ENCODE assay signal across 33 cellular contexts in the genomic region with DNA sequence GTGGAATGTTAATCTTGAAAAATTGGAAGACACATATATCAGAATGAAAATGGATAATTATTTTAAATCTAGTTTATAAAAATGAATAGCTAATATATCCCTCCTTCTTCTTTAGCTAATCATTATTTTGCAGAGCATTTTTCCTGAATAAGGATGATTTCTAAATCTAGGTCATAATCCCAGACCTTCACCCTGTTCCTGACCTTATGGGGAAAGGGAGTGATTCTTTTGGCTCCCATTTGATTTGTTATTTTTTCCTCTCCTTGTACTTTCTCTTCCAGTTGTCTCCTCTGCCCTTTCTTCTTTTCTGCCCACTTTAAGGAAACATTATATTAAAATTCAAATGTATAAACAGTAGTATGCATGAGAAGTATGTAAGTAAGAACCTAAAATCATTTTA.
"Had no signal": no experiment of that assay in that cellular context is flagged by ENCODE, and none has a peak within 500 bp of the region (broad histone marks: within the 10 kb centered on the region; RNA-seq: fewer than 3 reads in every experiment).

No MANE protein-coding gene starts in this region.

- H3K36me3 ChIP-seq: adrenal gland, brain microvascular endothelial cell, breast epithelium had no signal

- H3K27ac ChIP-seq: body of pancreas, brain microvascular endothelial cell, breast epithelium, VCaP had no signal

- H3K4me1 ChIP-seq: body of pancreas, breast epithelium had no signal

- H3K9me3 ChIP-seq: adrenal gland, body of pancreas, breast epithelium had no signal

- FAIRE-seq: TTC549 had no signal

- H3K4me3 ChIP-seq: adrenal gland, body of pancreas, breast epithelium had no signal

- H3K27me3 ChIP-seq: adrenal gland, body of pancreas, brain microvascular endothelial cell, breast epithelium had no signal

- ATAC-seq: activated CD8-positive, alpha-beta T cell treated with anti-CD3 and anti-CD28 coated beads for 36 hours; activated naive CD4-positive, alpha-beta T cell treated with anti-CD3 and anti-CD28 coated beads, Interleukin-2, amount 50 U/mL, for 72 hours; activated T-cell treated with anti-CD3 and anti-CD28 coated beads, Interleukin-2, amount 50 U/mL, for 4 hours; activated T-cell treated with anti-CD3 and anti-CD28 coated beads, Interleukin-2, amount 50 U/mL, for 72 hours; activated T-helper 17 cell treated with anti-CD3 and anti-CD28 coated beads, Interleukin-2, amount 50 U/mL, for 72 hours; body of pancreas; T-cell; T-helper 17 cell had no signal

- DNase-seq: activated B cell treated with CpG ODN at 0.5 μM for 24 hours; activated CD4-positive, alpha-beta memory T cell treated with anti-CD3 and anti-CD28 coated beads for 36 hours; activated CD4-positive, alpha-beta T cell treated with anti-CD3 and anti-CD28 coated beads for 4 hours; activated CD4-positive, alpha-beta T cell treated with anti-CD3 and anti-CD28 coated beads, Interleukin-2, amount 10 ng/mL, durations not matched to agents 24 days and 14 days; activated CD4-positive, alpha-beta T cell treated with anti-CD3 and anti-CD28 coated beads, Interleukin-2, amount 50 U/mL, for 1 hour; activated CD4-positive, alpha-beta T cell treated with anti-CD3 and anti-CD28 coated beads, Interleukin-2, amount 50 U/mL, for 4 hours; activated CD4-positive, CD25-positive, alpha-beta regulatory T cell treated with anti-CD3 and anti-CD28 coated beads, Interleukin-2, amount 50 U/mL, for 72 hours; activated CD8-positive, alpha-beta memory T cell treated with anti-CD3 and anti-CD28 coated beads, Interleukin-2, amount 50 U/mL, for 4 hours; activated CD8-positive, alpha-beta T cell treated with anti-CD3 and anti-CD28 coated beads for 36 hours; activated effector memory CD4-positive, alpha-beta T cell treated with anti-CD3 and anti-CD28 coated beads, Interleukin-2, amount 50 U/mL, for 16 hours; activated gamma-delta T cell treated with Interleukin-2 at 50 U/mL for 16 hours; activated naive CD4-positive, alpha-beta T cell; activated naive CD4-positive, alpha-beta T cell treated with anti-CD3 and anti-CD28 coated beads for 36 hours; activated naive CD4-positive, alpha-beta T cell treated with anti-CD3 and anti-CD28 coated beads, Interleukin-2, amount 50 U/mL, for 16 hours; activated naive CD8-positive, alpha-beta T cell treated with anti-CD3 and anti-CD28 coated beads for 36 hours; activated T-cell treated with anti-CD3 and anti-CD28 coated beads for 4 hours; activated T-cell treated with anti-CD3 and anti-CD28 coated beads, Interleukin-2, amount 50 U/mL, for 1 hour; activated T-cell treated with anti-CD3 and anti-CD28 coated beads, Interleukin-2, amount 50 U/mL, for 4 hours; activated T-cell treated with anti-CD3 and anti-CD28 coated beads, Interleukin-2, amount 50 U/mL, for 72 hours; amniotic stem cell; aorta; brain microvascular endothelial cell; central memory CD4-positive, alpha-beta T cell; T-cell; T-helper 17 cell; T-helper 9 cell had no signal
